26 cellular contexts compared by ENCODE assay signal in the genomic region with DNA sequence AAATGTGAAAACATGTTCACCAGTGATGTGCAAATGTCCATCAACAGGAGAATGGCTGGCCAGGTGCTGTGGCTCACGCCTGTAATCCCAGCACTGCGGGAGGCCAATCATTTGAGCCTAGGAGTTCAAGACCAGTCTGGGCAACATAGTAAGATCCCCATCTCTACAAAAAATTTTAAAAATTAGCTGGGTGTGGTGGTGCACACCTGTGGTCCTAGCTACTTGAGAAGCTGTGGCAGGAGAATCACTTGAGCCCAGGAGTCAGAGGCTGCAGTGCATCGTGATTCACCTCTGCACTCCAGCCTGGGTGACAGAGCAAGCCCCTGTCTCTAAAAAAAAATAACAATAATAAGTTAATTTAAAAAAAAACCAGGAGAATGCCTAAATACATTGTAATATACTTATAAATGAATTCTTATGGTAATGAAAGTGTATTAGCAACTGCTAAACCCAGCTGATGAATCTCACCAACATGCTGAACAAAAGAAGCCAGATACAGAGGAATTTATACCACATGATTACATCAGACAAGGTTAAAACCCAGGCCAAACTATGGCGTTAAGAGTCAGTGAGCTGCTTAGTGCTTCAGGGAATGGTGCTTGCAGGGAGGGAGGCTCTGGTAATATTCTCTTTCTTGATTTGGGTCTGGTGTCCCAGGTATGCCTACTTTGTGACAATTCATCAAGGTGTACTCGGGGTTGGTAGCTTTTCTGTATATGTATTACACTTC.
"Had no signal": no experiment of that assay in that cellular context is flagged by ENCODE, and none has a peak within 500 bp of the region (broad histone marks: within the 10 kb centered on the region; RNA-seq: fewer than 3 reads in every experiment).

No MANE protein-coding gene starts in this region.

- ATAC-seq: activated CD8-positive, alpha-beta T cell treated with anti-CD3 and anti-CD28 coated beads, Interleukin-2, amount 10 ng/mL, durations not matched to agents 7 days and 5 days; activated T-cell treated with anti-CD3 and anti-CD28 coated beads, Interleukin-2, amount 50 U/mL, for 4 hours; heart right ventricle; left colon; mucosa of descending colon had no signal

- H3K27ac Mint-ChIP-seq: activated CD8-positive, alpha-beta T cell treated with anti-CD3 and anti-CD28 coated beads, Interleukin-2, amount 10 ng/mL, durations not matched to agents 7 days and 5 days; activated naive CD8-positive, alpha-beta T cell; activated T-helper 2 cell treated with anti-CD3 and anti-CD28 coated beads, Interferon-gamma antibody, Interleukin-2, Interleukin-4, amounts not matched to agents 10 μg/mL and 5 μg/mL and 100 μg/mL, durations not matched to agents 14 hours and 24 hours and 36 hours; endodermal cell; naive B cell; stimulated activated naive CD8-positive, alpha-beta T cell treated with anti-CD3 and anti-CD28 coated beads, Interleukin-15, Interleukin-2, amounts not matched to agents 100 ng/mL and 50 ng/mL, for 24 hours had no signal

- H3K4me1 Mint-ChIP-seq: naive B cell had no signal

- H3K4me3 ChIP-seq: adrenal gland, breast epithelium, coronary artery, heart right ventricle, mucosa of descending colon, thyroid gland had no signal

- H3K36me3 Mint-ChIP-seq: activated naive CD8-positive, alpha-beta T cell; naive B cell had no signal

- H3K4me3 Mint-ChIP-seq: activated CD8-positive, alpha-beta T cell treated with anti-CD3 and anti-CD28 coated beads, Interleukin-2, amount 10 ng/mL, durations not matched to agents 7 days and 5 days; activated naive CD8-positive, alpha-beta T cell; activated T-cell treated with anti-CD3 and anti-CD28 coated beads, Interleukin-2, amount 50 U/mL, for 4 hours; endodermal cell; naive B cell; stimulated activated naive CD8-positive, alpha-beta T cell treated with anti-CD3 and anti-CD28 coated beads, Interleukin-15, Interleukin-2, amounts not matched to agents 100 ng/mL and 50 ng/mL, for 24 hours had no signal

- H3K27me3 Mint-ChIP-seq: stimulated activated naive CD8-positive, alpha-beta T cell treated with anti-CD3 and anti-CD28 coated beads, Interleukin-15, Interleukin-2, amounts not matched to agents 100 ng/mL and 50 ng/mL, for 24 hours had no signal

- H3K9me3 Mint-ChIP-seq: activated T-cell treated with anti-CD3 and anti-CD28 coated beads, Interleukin-2, amount 50 U/mL, for 4 hours; activated T-helper 2 cell treated with anti-CD3 and anti-CD28 coated beads, Interferon-gamma antibody, Interleukin-2, Interleukin-4, amounts not matched to agents 10 μg/mL and 5 μg/mL and 100 μg/mL, durations not matched to agents 14 hours and 24 hours and 36 hours; endodermal cell; naive B cell; stimulated activated naive CD8-positive, alpha-beta T cell treated with anti-CD3 and anti-CD28 coated beads, Interleukin-15, Interleukin-2, amounts not matched to agents 100 ng/mL and 50 ng/mL, for 24 hours had no signal

- DNase-seq: activated CD4-positive, alpha-beta T cell treated with anti-CD3 and anti-CD28 coated beads, Interleukin-2, amount 50 U/mL, for 1 hour; activated CD4-positive, CD25-positive, alpha-beta regulatory T cell treated with anti-CD3 and anti-CD28 coated beads, Interleukin-2, amount 50 U/mL, for 72 hours; activated CD8-positive, alpha-beta T cell treated with anti-CD3 and anti-CD28 coated beads, Interleukin-2, amount 10 ng/mL, durations not matched to agents 7 days and 5 days; activated naive CD4-positive, alpha-beta T cell; activated T-cell treated with anti-CD3 and anti-CD28 coated beads, Interleukin-2, amount 50 U/mL, for 4 hours; cerebellar nuclear complex; endodermal cell; foreskin fibroblast; heart right ventricle; left colon; mesenchymal stem cell; mucosa of descending colon; naive B cell; occipital lobe; retina; stimulated activated CD4-positive, alpha-beta T cell treated with anti-CD3 and anti-CD28 coated beads, Interleukin-12 subunit alpha, Interleukin-12 subunit beta, amount 100 ng/mL, for 4 hours; stimulated activated CD4-positive, alpha-beta T cell treated with anti-CD3 and anti-CD28 coated beads, Interleukin-4, amount 100 ng/mL, for 4 hours; substantia nigra; thyroid gland; WERI-Rb-1 had no signal
